In genomic region chr15:90780916-90781315, GRCh38 we compare ENCODE assay signal across 15 cellular contexts.
DNase-seq lines count a peak whose midpoint lies in the region; ATAC-seq and TF ChIP-seq lines count a peak whose summit lies in the region.
"Had no signal": no experiment of that assay in that cellular context is flagged by ENCODE, and none has a peak within 500 bp of the region (broad histone marks: within the 10 kb centered on the region; RNA-seq: fewer than 3 reads in every experiment).

No MANE protein-coding gene starts in this region.

- H3K4me3 ChIP-seq in NB4 (ENCODE audit: low read depth, low read length) (no peak overlapping the region), ascending aorta (no peak overlapping the region)
- H3K4me3 ChIP-seq: colonic mucosa had no signal

- peak overlapping the region; percentile 77 for H3K27ac Mint-ChIP-seq in activated naive CD4-positive, alpha-beta T cell treated with anti-CD3 and anti-CD28 coated beads, Interleukin-2, amount 10 ng/mL, durations not matched to agents 7 days and 5 days
- H3K27ac Mint-ChIP-seq in activated T-helper 1 cell treated with anti-CD3 and anti-CD28 coated beads, Interleukin-12 subunit alpha, Interleukin-12 subunit beta, Interleukin-2, Interleukin-4 antibody, amounts not matched to agents 30 ng/mL and 10 ng/mL and 1 ng/mL, durations not matched to agents 14 hours and 24 hours and 36 hours, result peak overlapping the region; percentile 96
- H3K27ac Mint-ChIP-seq in stimulated activated memory B cell treated with anti-CD40 and anti-IgM and Interleukin-4, amounts not matched to agents 10 μg/mL and 1 μg/mL and 100 μg/mL, for 72 hours, result peak overlapping the region; percentile 19

- CTCF ChIA-PET in activated naive CD4-positive, alpha-beta T cell treated with anti-CD3 and anti-CD28 coated beads, Interleukin-2, amount 10 ng/mL, durations not matched to agents 7 days and 5 days (lab: Charles Lee), result interaction anchor here (0.8 to 1.2 kb wide), 2 partner anchors 106 to 152 kb away, joined by 3 to 4 read pairs; partner anchors contain the start of gene HDDC3

- H3K4me1 Mint-ChIP-seq in activated naive CD4-positive, alpha-beta T cell treated with anti-CD3 and anti-CD28 coated beads, Interleukin-2, amount 10 ng/mL, durations not matched to agents 7 days and 5 days, result peaks cover 37% of the 10 kb centered on the region
- peaks cover 36% of the 10 kb centered on the region for H3K4me1 Mint-ChIP-seq in activated T-helper 1 cell treated with anti-CD3 and anti-CD28 coated beads, Interleukin-12 subunit alpha, Interleukin-12 subunit beta, Interleukin-2, Interleukin-4 antibody, amounts not matched to agents 30 ng/mL and 10 ng/mL and 1 ng/mL, durations not matched to agents 14 hours and 24 hours and 36 hours (ENCODE audit: low read depth)
- H3K4me1 Mint-ChIP-seq in stimulated activated memory B cell treated with anti-CD40 and anti-IgM and Interleukin-4, amounts not matched to agents 10 μg/mL and 1 μg/mL and 100 μg/mL, for 72 hours, result peaks cover 25% of the 10 kb centered on the region

- no peaks in the 10 kb centered on the region for H3K27me3 Mint-ChIP-seq in activated naive CD4-positive, alpha-beta T cell treated with anti-CD3 and anti-CD28 coated beads, Interleukin-2, amount 10 ng/mL, durations not matched to agents 7 days and 5 days
- no peaks in the 10 kb centered on the region for H3K27me3 Mint-ChIP-seq in activated T-helper 1 cell treated with anti-CD3 and anti-CD28 coated beads, Interleukin-12 subunit alpha, Interleukin-12 subunit beta, Interleukin-2, Interleukin-4 antibody, amounts not matched to agents 30 ng/mL and 10 ng/mL and 1 ng/mL, durations not matched to agents 14 hours and 24 hours and 36 hours (ENCODE audit: insufficient read depth)
- no peaks in the 10 kb centered on the region for H3K27me3 Mint-ChIP-seq in stimulated activated memory B cell treated with anti-CD40 and anti-IgM and Interleukin-4, amounts not matched to agents 10 μg/mL and 1 μg/mL and 100 μg/mL, for 72 hours

- H3K4me3 Mint-ChIP-seq in activated naive CD4-positive, alpha-beta T cell treated with anti-CD3 and anti-CD28 coated beads, Interleukin-2, amount 10 ng/mL, durations not matched to agents 7 days and 5 days, result no peak overlapping the region
- peak overlapping the region; percentile 20 for H3K4me3 Mint-ChIP-seq in activated T-helper 1 cell treated with anti-CD3 and anti-CD28 coated beads, Interleukin-12 subunit alpha, Interleukin-12 subunit beta, Interleukin-2, Interleukin-4 antibody, amounts not matched to agents 30 ng/mL and 10 ng/mL and 1 ng/mL, durations not matched to agents 14 hours and 24 hours and 36 hours
- H3K4me3 Mint-ChIP-seq in stimulated activated memory B cell treated with anti-CD40 and anti-IgM and Interleukin-4, amounts not matched to agents 10 μg/mL and 1 μg/mL and 100 μg/mL, for 72 hours, result no peak overlapping the region

- no peaks in the 10 kb centered on the region for H3K9me3 ChIP-seq in ascending aorta
- H3K9me3 ChIP-seq: colonic mucosa had no signal

- TF ChIP-seq CTCF in NB4 (IDR thresholded peaks at IDR 0.05; ENCODE audit: low read depth, low read length) (no peak), ascending aorta (IDR thresholded peaks at IDR 0.05) (no peak)

- H3K4me1 ChIP-seq in ascending aorta, result no peaks in the 10 kb centered on the region
- H3K4me1 ChIP-seq: colonic mucosa had no signal

- H3K27me3 ChIP-seq in ascending aorta, result no peaks in the 10 kb centered on the region
- H3K27me3 ChIP-seq: colonic mucosa had no signal

- TF ChIP-seq POLR2A in NB4 (IDR thresholded peaks at IDR 0.05; ENCODE audit: extremely low read depth, insufficient read length), result peak; percentile 19

- H3K27ac ChIP-seq in ascending aorta, result no peak overlapping the region
- H3K27ac ChIP-seq: colonic mucosa, WERI-Rb-1 had no signal

- no peak for ATAC-seq in stimulated activated memory B cell treated with anti-CD40 and anti-IgM and Interleukin-4, amounts not matched to agents 10 μg/mL and 1 μg/mL and 100 μg/mL, for 72 hours
- no peak for ATAC-seq in GM21390 (IDR thresholded peaks at IDR 0.05; ENCODE audit: unreplicated experiment)

- intact Hi-C loops in activated T-helper 1 cell treated with anti-CD3 and anti-CD28 coated beads, Interleukin-12 subunit alpha, Interleukin-12 subunit beta, Interleukin-2, Interleukin-4 antibody, amounts not matched to agents 30 ng/mL and 10 ng/mL and 1 ng/mL, durations not matched to agents 14 hours and 24 hours and 36 hours (cut with micrococcal nuclease), result loop anchor here (5.0 kb wide), 1 partner anchor 39 kb away; no protein-coding TSS in a partner anchor
- intact Hi-C loops in ascending aorta (cut with DNase I), result no loop called here

- no peaks in the 10 kb centered on the region for H3K36me3 ChIP-seq in ascending aorta
- H3K36me3 ChIP-seq: colonic mucosa had no signal

- peaks cover 9% of the 10 kb centered on the region for H3K9me3 Mint-ChIP-seq in activated naive CD4-positive, alpha-beta T cell treated with anti-CD3 and anti-CD28 coated beads, Interleukin-2, amount 10 ng/mL, durations not matched to agents 7 days and 5 days
- peaks cover 12% of the 10 kb centered on the region for H3K9me3 Mint-ChIP-seq in activated T-helper 1 cell treated with anti-CD3 and anti-CD28 coated beads, Interleukin-12 subunit alpha, Interleukin-12 subunit beta, Interleukin-2, Interleukin-4 antibody, amounts not matched to agents 30 ng/mL and 10 ng/mL and 1 ng/mL, durations not matched to agents 14 hours and 24 hours and 36 hours
- H3K9me3 Mint-ChIP-seq in stimulated activated memory B cell treated with anti-CD40 and anti-IgM and Interleukin-4, amounts not matched to agents 10 μg/mL and 1 μg/mL and 100 μg/mL, for 72 hours, result peaks cover 6% of the 10 kb centered on the region

- peak; percentile 52 for DNase-seq in activated naive CD4-positive, alpha-beta T cell treated with anti-CD3 and anti-CD28 coated beads, Interleukin-2, amount 10 ng/mL, durations not matched to agents 7 days and 5 days
- no peak for DNase-seq in activated naive CD4-positive, alpha-beta T cell (lab: John Stamatoyannopoulos, UW)
- DNase-seq in NB4 (ENCODE audit: low read depth) (peak; percentile 78), ascending aorta (ENCODE audit: low spot score in 2 of 2) (no peak), kidney tubule cell (ENCODE audit: low spot score) (no peak)
- peak; percentile 3 for DNase-seq in activated T-helper 1 cell treated with anti-CD3 and anti-CD28 coated beads, Interleukin-12 subunit alpha, Interleukin-12 subunit beta, Interleukin-2, Interleukin-4 antibody, amounts not matched to agents 30 ng/mL and 10 ng/mL and 1 ng/mL, durations not matched to agents 14 hours and 24 hours and 36 hours (ENCODE audit: low spot score)
- DNase-seq: colonic mucosa; mammary epithelial cell; NCI-H2227 treated with DMSO at 0.1 percent for 48 hours; posterior cingulate gyrus; stimulated activated CD4-positive, alpha-beta T cell treated with anti-CD3 and anti-CD28 coated beads, Interleukin-15, amount 100 ng/mL, for 24 hours; stimulated activated CD8-positive, alpha-beta memory T cell treated with anti-CD3 and anti-CD28 coated beads, Interleukin-4, amount 100 ng/mL, for 48 hours; WERI-Rb-1 had no signal

- peaks cover 54% of the 10 kb centered on the region for H3K36me3 Mint-ChIP-seq in activated naive CD4-positive, alpha-beta T cell treated with anti-CD3 and anti-CD28 coated beads, Interleukin-2, amount 10 ng/mL, durations not matched to agents 7 days and 5 days
- H3K36me3 Mint-ChIP-seq in activated T-helper 1 cell treated with anti-CD3 and anti-CD28 coated beads, Interleukin-12 subunit alpha, Interleukin-12 subunit beta, Interleukin-2, Interleukin-4 antibody, amounts not matched to agents 30 ng/mL and 10 ng/mL and 1 ng/mL, durations not matched to agents 14 hours and 24 hours and 36 hours (ENCODE audit: low read depth), result peaks cover 44% of the 10 kb centered on the region
- H3K36me3 Mint-ChIP-seq in stimulated activated memory B cell treated with anti-CD40 and anti-IgM and Interleukin-4, amounts not matched to agents 10 μg/mL and 1 μg/mL and 100 μg/mL, for 72 hours, result peaks cover 39% of the 10 kb centered on the region

Comparison
In these comparisons a context has a peak if more than half of its experiments do, and no peak if none do; other contexts are left out.
1. DNase-seq: peak in activated naive CD4-positive, alpha-beta T cell treated with anti-CD3 and anti-CD28 coated beads, Interleukin-2, amount 10 ng/mL, durations not matched to agents 7 days and 5 days (single experiment), NB4 (single experiment) and activated T-helper 1 cell treated with anti-CD3 and anti-CD28 coated beads, Interleukin-12 subunit alpha, Interleukin-12 subunit beta, Interleukin-2, Interleukin-4 antibody, amounts not matched to agents 30 ng/mL and 10 ng/mL and 1 ng/mL, durations not matched to agents 14 hours and 24 hours and 36 hours (single experiment); none in activated naive CD4-positive, alpha-beta T cell (0 of 4), ascending aorta (0 of 2) and kidney tubule cell (single experiment).
2. H3K27ac Mint-ChIP-seq: peak in every context shown above with its lines; median percentile 96 in activated T-helper 1 cell treated with anti-CD3 and anti-CD28 coated beads, Interleukin-12 subunit alpha, Interleukin-12 subunit beta, Interleukin-2, Interleukin-4 antibody, amounts not matched to agents 30 ng/mL and 10 ng/mL and 1 ng/mL, durations not matched to agents 14 hours and 24 hours and 36 hours; 77 in activated naive CD4-positive, alpha-beta T cell treated with anti-CD3 and anti-CD28 coated beads, Interleukin-2, amount 10 ng/mL, durations not matched to agents 7 days and 5 days; 19 in stimulated activated memory B cell treated with anti-CD40 and anti-IgM and Interleukin-4, amounts not matched to agents 10 μg/mL and 1 μg/mL and 100 μg/mL, for 72 hours.